Comparison of ENCODE assay signal across 22 cellular contexts in the genomic region with DNA sequence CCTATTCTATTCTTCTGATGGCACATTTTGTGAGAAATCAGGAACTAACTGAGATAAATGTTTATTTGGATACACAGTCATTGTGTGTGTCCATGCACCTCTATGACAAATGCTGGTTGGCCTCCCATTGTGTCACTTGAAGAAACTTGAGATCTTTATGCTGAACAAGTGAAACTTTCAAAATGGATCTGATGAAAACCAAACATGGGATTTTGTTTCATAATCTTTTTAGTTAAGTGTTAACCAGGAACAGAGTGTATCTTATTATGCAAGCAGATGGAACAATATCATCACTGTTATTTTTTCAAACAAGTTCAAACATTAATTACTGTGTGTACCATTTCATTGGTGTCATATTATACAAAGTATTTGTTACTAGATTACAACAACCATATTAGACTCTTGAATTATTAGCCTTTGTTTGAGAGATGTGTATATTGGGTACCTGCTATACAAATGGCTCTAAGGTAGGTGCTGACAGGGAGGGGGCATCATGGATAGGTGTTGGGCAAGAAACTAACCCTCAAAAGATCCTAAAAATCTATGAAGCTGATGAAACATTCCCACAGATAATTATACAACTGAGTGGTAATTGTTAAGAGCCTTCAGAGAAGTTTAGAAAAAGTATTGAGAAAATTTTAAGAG.
"Had no signal": no experiment of that assay in that cellular context is flagged by ENCODE, and none has a peak within 500 bp of the region (broad histone marks: within the 10 kb centered on the region; RNA-seq: fewer than 3 reads in every experiment).

No MANE protein-coding gene starts in this region.

- H3K4me3 Mint-ChIP-seq: naive thymus-derived CD4-positive, alpha-beta T cell; nephron progenitor cell; stimulated activated naive B cell treated with anti-CD40 and anti-IgM and Interleukin-4, amounts not matched to agents 10 μg/mL and 1 μg/mL and 100 μg/mL, for 72 hours; stimulated activated naive CD8-positive, alpha-beta T cell treated with anti-CD3 and anti-CD28 coated beads, Interleukin-15, amount 100 ng/mL, for 72 hours had no signal

- H3K4me1 Mint-ChIP-seq: nephron progenitor cell had no signal

- H3K27me3 Mint-ChIP-seq: stimulated activated naive B cell treated with anti-CD40 and anti-IgM and Interleukin-4, amounts not matched to agents 10 μg/mL and 1 μg/mL and 100 μg/mL, for 72 hours; stimulated activated naive CD8-positive, alpha-beta T cell treated with anti-CD3 and anti-CD28 coated beads, Interleukin-15, amount 100 ng/mL, for 72 hours had no signal

- H3K9me3 Mint-ChIP-seq: nephron progenitor cell; stimulated activated naive CD8-positive, alpha-beta T cell treated with anti-CD3 and anti-CD28 coated beads, Interleukin-15, amount 100 ng/mL, for 72 hours had no signal

- H3K27me3 ChIP-seq: colonic mucosa, esophagus squamous epithelium, foreskin keratinocyte, heart left ventricle, spleen, testis, tibial nerve had no signal

- H3K4me3 ChIP-seq: colonic mucosa, esophagus squamous epithelium, heart left ventricle, prostate gland, spleen, testis, tibial nerve had no signal

- H3K27ac ChIP-seq: colonic mucosa, esophagus squamous epithelium, foreskin keratinocyte, heart left ventricle, parathyroid adenoma, prostate gland, spleen, testis, tibial nerve had no signal

- H3K9ac ChIP-seq: parathyroid adenoma had no signal

- ATAC-seq: foreskin keratinocyte; heart left ventricle; left colon; naive thymus-derived CD4-positive, alpha-beta T cell; sciatic nerve; stimulated activated naive B cell treated with anti-CD40 and anti-IgM and Interleukin-4, amounts not matched to agents 10 μg/mL and 1 μg/mL and 100 μg/mL, for 72 hours; stimulated activated naive CD8-positive, alpha-beta T cell treated with anti-CD3 and anti-CD28 coated beads, Interleukin-15, amount 100 ng/mL, for 72 hours had no signal

- DNase-seq: colonic mucosa; dermis blood vessel endothelial cell; esophagus squamous epithelium; foreskin keratinocyte; heart left ventricle; hippocampal formation; left colon; mammary epithelial cell; naive thymus-derived CD4-positive, alpha-beta T cell; nephron progenitor cell; retina; spleen; stimulated activated CD4-positive, alpha-beta T cell treated with anti-CD3 and anti-CD28 coated beads, Interleukin-15, amount 100 ng/mL, for 24 hours; stimulated activated CD4-positive, alpha-beta T cell treated with anti-CD3 and anti-CD28 coated beads, Interleukin-2, amount 100 ng/mL, for 24 hours; stimulated activated CD4-positive, alpha-beta T cell treated with anti-CD3 and anti-CD28 coated beads, Interleukin-4, amount 100 ng/mL, for 4 hours; stimulated activated naive B cell treated with anti-CD40 and anti-IgM and Interleukin-4, amounts not matched to agents 10 μg/mL and 1 μg/mL and 100 μg/mL, for 72 hours; stimulated activated naive CD8-positive, alpha-beta T cell treated with anti-CD3 and anti-CD28 coated beads, Interleukin-15, amount 100 ng/mL, for 72 hours; testis had no signal

- H3K36me3 ChIP-seq: colonic mucosa, esophagus squamous epithelium, prostate gland, spleen, tibial nerve had no signal

- H3K27ac Mint-ChIP-seq: nephron progenitor cell; stimulated activated naive B cell treated with anti-CD40 and anti-IgM and Interleukin-4, amounts not matched to agents 10 μg/mL and 1 μg/mL and 100 μg/mL, for 72 hours; stimulated activated naive CD8-positive, alpha-beta T cell treated with anti-CD3 and anti-CD28 coated beads, Interleukin-15, amount 100 ng/mL, for 72 hours had no signal

- H3K4me1 ChIP-seq: colonic mucosa, esophagus squamous epithelium, foreskin keratinocyte, parathyroid adenoma, prostate gland, testis, tibial nerve had no signal

- H3K79me2 ChIP-seq: parathyroid adenoma had no signal

- H3K9me3 ChIP-seq: colonic mucosa, esophagus squamous epithelium, heart left ventricle, prostate gland, spleen, testis, tibial nerve had no signal

- H2AFZ ChIP-seq: parathyroid adenoma had no signal
